Comparison of ENCODE assay signal across 14 cellular contexts in genomic region chr2:175227382-175227781, GRCh38.
"Had no signal": no experiment of that assay in that cellular context is flagged by ENCODE, and none has a peak within 500 bp of the region (broad histone marks: within the 10 kb centered on the region; RNA-seq: fewer than 3 reads in every experiment).

No MANE protein-coding gene starts in this region.

- H3K9me3 ChIP-seq: ovary, sigmoid colon, spleen, testis, upper lobe of left lung had no signal

- H3K4me1 Mint-ChIP-seq: mesothelial cell of epicardium, neural progenitor cell had no signal

- H3K27me3 ChIP-seq: neural progenitor cell, ovary, sigmoid colon, testis, upper lobe of left lung had no signal

- DNase-seq: activated CD4-positive, CD25-positive, alpha-beta regulatory T cell; activated T-cell treated with anti-CD3 and anti-CD28 coated beads, Interleukin-2, amount 50 U/mL, for 1 hour; islet precursor cell; ovary; sigmoid colon; spleen; stimulated activated CD4-positive, alpha-beta T cell treated with anti-CD3 and anti-CD28 coated beads, Interleukin-2, amount 100 ng/mL, for 24 hours; stimulated activated naive CD4-positive, alpha-beta T cell treated with Interleukin-2 at 50 U/mL for 16 hours; SW 1271; testis; upper lobe of left lung had no signal

- H3K27ac Mint-ChIP-seq: mesothelial cell of epicardium, neural progenitor cell had no signal

- H3K36me3 Mint-ChIP-seq: mesothelial cell of epicardium, neural progenitor cell had no signal

- H3K4me3 ChIP-seq: lung, neural progenitor cell, ovary, sigmoid colon, spleen, testis, upper lobe of left lung had no signal

- H3K4me3 Mint-ChIP-seq: mesothelial cell of epicardium, neural progenitor cell had no signal

- H3K36me3 ChIP-seq: neural progenitor cell, ovary, sigmoid colon, spleen, upper lobe of left lung had no signal

- H3K4me1 ChIP-seq: neural progenitor cell, sigmoid colon, spleen, testis, upper lobe of left lung had no signal

- H3K9me3 Mint-ChIP-seq: mesothelial cell of epicardium, neural progenitor cell had no signal

- H3K27ac ChIP-seq: neural progenitor cell, ovary, sigmoid colon, spleen, testis, upper lobe of left lung had no signal
